Comparison of ENCODE assay signal across 17 cellular contexts in genomic region chr3:55491296-55491816, GRCh38. TPM values are rescaled to one million over a fixed set of nuclear protein-coding genes. Genes with fewer than 3 reads are reported as not detected.
DNase-seq lines count a peak whose midpoint lies in the region; ATAC-seq and TF ChIP-seq lines count a peak whose summit lies in the region.
"Had no signal": no experiment of that assay in that cellular context is flagged by ENCODE, and none has a peak within 500 bp of the region (broad histone marks: within the 10 kb centered on the region; RNA-seq: fewer than 3 reads in every experiment).

No MANE protein-coding gene starts in this region.

- H3K27me3 Mint-ChIP-seq in nephron progenitor cell (ENCODE audit: low read depth, poor library complexity): peaks cover 15% of the 10 kb centered on the region

- H3K79me2 ChIP-seq in Loucy (ENCODE audit: insufficient read depth, low read length): peaks cover 24% of the 10 kb centered on the region

- TF ChIP-seq POLR2A in sigmoid colon (IDR thresholded peaks at IDR 0.05): no peak

- no peaks in the 10 kb centered on the region for H3K36me3 Mint-ChIP-seq in nephron progenitor cell (ENCODE audit: low read depth)
- H3K36me3 Mint-ChIP-seq: natural killer cell had no signal

- 9 to 46% methylated on average over 7 of the region's 7 CpGs for WGBS in sigmoid colon, 2 donors

- peak overlapping the region; percentile 19 for H3K4me3 Mint-ChIP-seq in nephron progenitor cell
- H3K4me3 Mint-ChIP-seq: natural killer cell had no signal

- CTCF ChIA-PET in BJ (lab: Yijun Ruan, JAX): interaction anchor here (0.9 kb wide), 1 partner anchor 231 kb away, joined by 4 read pairs; no protein-coding TSS in a partner anchor

- H3K9me3 Mint-ChIP-seq in nephron progenitor cell: no peaks in the 10 kb centered on the region
- H3K9me3 Mint-ChIP-seq: natural killer cell had no signal

- H3K27me3 ChIP-seq in BJ (ENCODE audit: control insufficient read depth, insufficient read depth, low read length): no peaks in the 10 kb centered on the region
- peaks cover 12% of the 10 kb centered on the region for H3K27me3 ChIP-seq in Loucy (ENCODE audit: insufficient read depth, low read length, poor library complexity, severe bottlenecking)
- peaks cover 0 to 5% (median 0%) of the 10 kb centered on the region in 3 donors for H3K27me3 ChIP-seq in sigmoid colon

- TF ChIP-seq CTCF in BJ (IDR thresholded peaks at IDR 0.05; ENCODE audit: insufficient read depth, low read depth, low read length): no peak
- no peak for TF ChIP-seq CTCF in Loucy (conservative IDR thresholded peaks at IDR 0.05; ENCODE audit: low read length)
- TF ChIP-seq CTCF in cardiac fibroblast (IDR thresholded peaks at IDR 0.05; ENCODE audit: low read depth, low read length): no peak
- TF ChIP-seq CTCF in nephron progenitor cell (IDR thresholded peaks at IDR 0.05): no peak
- no peak for TF ChIP-seq CTCF in sigmoid colon (IDR thresholded peaks at IDR 0.05)

- no peak for ATAC-seq in HG02981 (IDR thresholded peaks at IDR 0.05; ENCODE audit: unreplicated experiment)
- ATAC-seq in GM19351 (IDR thresholded peaks at IDR 0.05; ENCODE audit: unreplicated experiment): no peak
- ATAC-seq: natural killer cell had no signal

- H3K9me3 ChIP-seq in Loucy (ENCODE audit: insufficient read depth, low read depth, low read length) (no peaks in the 10 kb centered on the region), sigmoid colon (no peaks in the 10 kb centered on the region)

- intact Hi-C loops in sigmoid colon (cut with DNase I): no loop called here

- no peaks in the 10 kb centered on the region for H4K20me1 ChIP-seq in Loucy (ENCODE audit: insufficient read depth, low read length, poor library complexity, severe bottlenecking)

- peak overlapping the region; percentile 85 for H3K27ac Mint-ChIP-seq in nephron progenitor cell
- H3K27ac Mint-ChIP-seq: natural killer cell had no signal

- H2AFZ ChIP-seq in Loucy (ENCODE audit: low read length): no peak overlapping the region

- POLR2A ChIA-PET in BJ (lab: Charles Lee): no interaction called here

- H3K36me3 ChIP-seq in BJ (ENCODE audit: control insufficient read depth, insufficient read depth, low read length): no peaks in the 10 kb centered on the region; the same call in 1 of the 2 replicates
- no peaks in the 10 kb centered on the region for H3K36me3 ChIP-seq in Loucy (ENCODE audit: insufficient read depth, low read length)
- no peaks in the 10 kb centered on the region for H3K36me3 ChIP-seq in sigmoid colon
- H3K36me3 ChIP-seq: BLaER1 had no signal

- H3K4me3 ChIP-seq in BJ (ENCODE audit: low read depth, low read length) (no peak overlapping the region), Loucy (ENCODE audit: low read length, poor library complexity, severe bottlenecking) (no peak overlapping the region), cardiac fibroblast (replicated peaks in 1 of 2; ENCODE audit: low read depth in 2 of 2, low read length in 2 of 2) (no peak overlapping the region), sigmoid colon (no peak overlapping the region)
- H3K4me3 ChIP-seq: BLaER1, coronary artery had no signal

- TF ChIP-seq EP300 in sigmoid colon (IDR thresholded peaks at IDR 0.05): no peak

- H3K27ac ChIP-seq in sigmoid colon: peak overlapping the region in 2 of 4 donors; percentile 3 to 9
- H3K27ac ChIP-seq: BLaER1, coronary artery had no signal

- H3K9me2 ChIP-seq in Loucy (replicated peaks; ENCODE audit: low read depth, low read length): no peaks in the 10 kb centered on the region

- H3F3A ChIP-seq in Loucy (ENCODE audit: low read depth): 0 out of 2 replicates have a peak, but pooled peaks cover 3% of the 10 kb centered on the region

- peaks cover 49% of the 10 kb centered on the region for H3K4me1 Mint-ChIP-seq in nephron progenitor cell
- H3K4me1 Mint-ChIP-seq: natural killer cell had no signal

- DNase-seq in BJ (ENCODE audit: low read depth) (peak; percentile 88), cardiac fibroblast (ENCODE audit: low read depth in 2 of 2) (peak; percentile 74 to 85), nephron progenitor cell (no peak), sigmoid colon (no peak), NCI-H526 treated with DMSO at 0.1 percent for 48 hours (lab: John Stamatoyannopoulos, UW) (no peak)
- DNase-seq: activated CD4-positive, alpha-beta T cell treated with anti-CD3 and anti-CD28 coated beads, Interleukin-2, amount 50 U/mL, for 1 hour; activated effector memory CD4-positive, alpha-beta T cell treated with anti-CD3 and anti-CD28 coated beads, Interleukin-2, amount 50 U/mL, for 16 hours; kidney glomerular epithelial cell; natural killer cell; NCI-H1436 treated with DMSO at 0.1 percent for 48 hours; stimulated activated CD4-positive, alpha-beta T cell treated with anti-CD3 and anti-CD28 coated beads, Interleukin-12 subunit alpha, Interleukin-12 subunit beta, amount 100 ng/mL, for 4 hours; SW 1271 had no signal

- H3K4me2 ChIP-seq in Loucy (ENCODE audit: low read depth, low read length, poor library complexity, severe bottlenecking): peak overlapping the region; percentile 69
- H3K4me2 ChIP-seq: BLaER1 had no signal

- H3K4me1 ChIP-seq in Loucy (ENCODE audit: insufficient read depth, low read length, poor library complexity, severe bottlenecking): peaks cover 36% of the 10 kb centered on the region
- H3K4me1 ChIP-seq in sigmoid colon: peaks cover 0 to 32% (median 25%) of the 10 kb centered on the region in 4 donors
- H3K4me1 ChIP-seq: BLaER1 had no signal

- no peak overlapping the region for H3K9ac ChIP-seq in Loucy (ENCODE audit: low read depth, low read length, poor library complexity, severe bottlenecking)
- H3K9ac ChIP-seq: BLaER1 had no signal

RNA-seq across cellular contexts. Expression of gene WNT5A, which starts 4.2 kb away (rescaled TPM):
- polyA plus RNA-seq in BJ (2011; rRNA removed) (619 and 627 TPM in 2 replicates), sigmoid colon (1 to 10 TPM in 1 of 3 donors, under 1 TPM in 2; under 0.01 to 2.0 (median 0.46) TPM)
- 678 and 907 TPM in 2 replicates for polyA minus RNA-seq in BJ (2011; rRNA and poly(A)+ RNA removed)
- 10 to 100 TPM in 2 of 4 donors, 1 to 10 TPM in 2; 3.9 to 11.9 (median 9.7) TPM for total RNA-seq in sigmoid colon
- total RNA-seq: natural killer cell had no signal

Comparison
In these comparisons a context has a peak if more than half of its experiments do, and no peak if none do; other contexts are left out.
1. DNase-seq: peak in BJ (single experiment) and cardiac fibroblast (2 of 2); none in nephron progenitor cell (single experiment), sigmoid colon (single experiment) and NCI-H526 treated with DMSO at 0.1 percent for 48 hours (single experiment).
2. RNA of gene WNT5A, which starts 4.2 kb away (polyA plus RNA-seq): 619 to 627 TPM in BJ; under 0.01 to 2.0 TPM in sigmoid colon; every median in the first group is over 100 times any median in the second.